ENCODE assay signal across 8 cellular contexts in genomic region chr20:36396847-36397246, GRCh38.
"Had no signal": no experiment of that assay in that cellular context is flagged by ENCODE, and none has a peak within 500 bp of the region (broad histone marks: within the 10 kb centered on the region; RNA-seq: fewer than 3 reads in every experiment).

No MANE protein-coding gene starts in this region.

- H3K27ac ChIP-seq: GM23248, HL-60 had no signal

- ATAC-seq: HCT116 had no signal

- DNase-seq: GM23248, GOT3, H7, HFFc6, KG1 had no signal

- H3K9ac ChIP-seq: GM23248 had no signal

- H3K9me3 ChIP-seq: HAP-1 had no signal

- H3K36me3 ChIP-seq: HAP-1 had no signal

- H3K4me3 ChIP-seq: GM23248, HAP-1 had no signal

- H2AFZ ChIP-seq: GM23248 had no signal

- H3K4me1 ChIP-seq: HAP-1 had no signal
